ENCODE assay signal across 2 cellular contexts in genomic region chr5:95853490-95853889, GRCh38.
TF ChIP-seq lines count a peak whose summit lies in the region.

No MANE protein-coding gene starts in this region.

TF ChIP-seq in liver, 16 proteins besides CTCF, POLR2A, EP300 and RAD21 (continued from another document):
- TF ChIP-seq REST (IDR thresholded peaks at IDR 0.05) (no peak), HNF4A (conservative IDR thresholded peaks at IDR 0.05) (no peak)
TF ChIP-seq in liver: peak in this region for 0.

TF ChIP-seq in HepG2, 621 proteins besides CTCF, POLR2A, EP300 and RAD21:
- TF ChIP-seq CSRNP2 (CRISPR knock-in tag; conservative IDR thresholded peaks at IDR 0.05; ENCODE audit: low read depth) (no peak), ZKSCAN5 (CRISPR knock-in tag; IDR thresholded peaks at IDR 0.05) (no peak), MATR3 (CRISPR knock-in tag; IDR thresholded peaks at IDR 0.05) (no peak), ZNF850 (CRISPR knock-in tag; conservative IDR thresholded peaks at IDR 0.05) (no peak), ZNF749 (CRISPR knock-in tag; IDR thresholded peaks at IDR 0.05; ENCODE audit: borderline replicate concordance) (no peak), RBM22 (optimal IDR thresholded peaks at IDR 0.05; ENCODE audit: low read length) (no peak), ZNF570 (CRISPR knock-in tag; IDR thresholded peaks at IDR 0.05; ENCODE audit: borderline replicate concordance) (no peak), ZNF883 (CRISPR knock-in tag; IDR thresholded peaks at IDR 0.05; ENCODE audit: not compliant biosample characterization) (no peak), ARID5B (CRISPR knock-in tag; IDR thresholded peaks at IDR 0.05) (no peak), ZNF335 (CRISPR knock-in tag; IDR thresholded peaks at IDR 0.05) (no peak), POLR2AphosphoS2 (IDR thresholded peaks at IDR 0.05; ENCODE audit: low read depth, low read length) (no peak), ZNF549 (CRISPR knock-in tag; IDR thresholded peaks at IDR 0.05) (no peak), KIAA2018 (CRISPR knock-in tag; IDR thresholded peaks at IDR 0.05; ENCODE audit: borderline replicate concordance) (no peak), TGIF2 (CRISPR knock-in tag; IDR thresholded peaks at IDR 0.05) (no peak), ZNF317 (CRISPR knock-in tag; IDR thresholded peaks at IDR 0.05) (no peak), ZNF772 (CRISPR knock-in tag; IDR thresholded peaks at IDR 0.05) (no peak), ATF3 (CRISPR knock-in tag; IDR thresholded peaks at IDR 0.05) (no peak)
